Comparison of ENCODE assay signal across 8 cellular contexts in genomic region chr16:57735755-57736418, GRCh38. TPM values are rescaled to one million over a fixed set of nuclear protein-coding genes. Genes with fewer than 3 reads are reported as not detected.
DNase-seq lines count a peak whose midpoint lies in the region; ATAC-seq and TF ChIP-seq lines count a peak whose summit lies in the region.

KATNB1 (plus strand) TSS chr16:57735770; CDS start chr16:57737244, 1,474 bp downstream.

- H3K4me1 ChIP-seq in endodermal cell (ENCODE audit: control insufficient read depth, insufficient read depth, low read length) = peaks cover 5% of the 10 kb centered on the region

- no peaks in the 10 kb centered on the region for H3K27me3 Mint-ChIP-seq in endodermal cell (ENCODE audit: insufficient read depth)
- H3K27me3 Mint-ChIP-seq in naive B cell = no peaks in the 10 kb centered on the region

- peaks cover 6% of the 10 kb centered on the region for H3K36me3 Mint-ChIP-seq in endodermal cell (ENCODE audit: low read depth)
- no peaks in the 10 kb centered on the region for H3K36me3 Mint-ChIP-seq in naive B cell

- H3K27ac ChIP-seq in endodermal cell (ENCODE audit: low read depth, low read length) = peak within 1 kb of the TSS; percentile 88

- no peak for TF ChIP-seq CTCF in endodermal cell (conservative IDR thresholded peaks at IDR 0.05)

- H3K4me3 Mint-ChIP-seq in endodermal cell = peak within 1 kb of the TSS; percentile 83
- H3K4me3 Mint-ChIP-seq in naive B cell = peak within 1 kb of the TSS; percentile 90 to 100 (median 98)

- peaks cover 18% of the 10 kb centered on the region for H3K4me1 Mint-ChIP-seq in endodermal cell
- H3K4me1 Mint-ChIP-seq in naive B cell = peaks cover 14 to 39% (median 16%) of the 10 kb centered on the region in 3 donors

- H3K36me3 ChIP-seq in endodermal cell (ENCODE audit: control insufficient read depth, insufficient read depth, low read length) = peaks cover 4% of the 10 kb centered on the region

- ATAC-seq in Right ventricle myocardium inferior (no peak), naive B cell (ENCODE audit: low read depth in 2 of 2) (peak; percentile 20 to 22), HG03378 (IDR thresholded peaks at IDR 0.05; ENCODE audit: unreplicated experiment) (no peak)

- intact Hi-C loops in Right ventricle myocardium inferior (cut with DNase I) = no loop called here
- intact Hi-C loops in cardiac septum (cut with DNase I) = no loop called here

- peak within 1 kb of the TSS; percentile 95 for H3K9ac ChIP-seq in endodermal cell (ENCODE audit: extremely low read depth, low read length, poor library complexity, severe bottlenecking)

- no peaks in the 10 kb centered on the region for H3K9me3 ChIP-seq in endodermal cell (ENCODE audit: control insufficient read depth, low read length)

- DNase-seq in Right ventricle myocardium inferior (ENCODE audit: missing footprints) = peak; percentile 26
- no peak for DNase-seq in cardiac septum (ENCODE audit: low spot score)
- DNase-seq in RKO (ENCODE audit: low spot score) = peak; percentile 57
- DNase-seq in endodermal cell = no peak
- no peak for DNase-seq in naive B cell
- DNase-seq in NCI-H2227 treated with DMSO at 0.1 percent for 48 hours (lab: John Stamatoyannopoulos, UW) = no peak
- DNase-seq in activated CD4-positive, CD25-positive, alpha-beta regulatory T cell (lab: John Stamatoyannopoulos, UW) = no peak

- peak within 1 kb of the TSS; percentile 96 for H3K4me3 ChIP-seq in endodermal cell (ENCODE audit: low read length)

- H3K9me3 Mint-ChIP-seq in endodermal cell = peaks cover 13% of the 10 kb centered on the region
- peaks cover 0 to 1% (median 0%) of the 10 kb centered on the region in 7 donors for H3K9me3 Mint-ChIP-seq in naive B cell

- no peaks in the 10 kb centered on the region for H3K27me3 ChIP-seq in endodermal cell (ENCODE audit: control insufficient read depth, insufficient read depth, low read length, poor library complexity, severe bottlenecking)

- H3K27ac Mint-ChIP-seq in endodermal cell (peak within 1 kb of the TSS; percentile 98), naive B cell (peak within 1 kb of the TSS; percentile 82 to 96 (median 93))

- WGBS in endodermal cell (ENCODE audit: insufficient coverage in 1 of 2, insufficient read length in 1 of 2), 2 experiments = 1 to 2% methylated on average over 16 to 35 of the region's 35 CpGs

RNA-seq across cellular contexts. Expression of gene KATNB1, which starts in this region (rescaled TPM):
- total RNA-seq in Right ventricle myocardium inferior (8.5 TPM), cardiac septum (8.9 TPM), endodermal cell (10 to 100 TPM; 26.1 to 32.4 TPM)
- 35.1 TPM for polyA plus RNA-seq in endodermal cell (2013, experiment 1 of 2)
- 29.6 TPM for polyA plus RNA-seq in endodermal cell (2013, experiment 2 of 2)
- polyA plus RNA-seq in naive B cell (ENCODE audit: low read depth in 6 of 6) = 10 to 100 TPM in 3 of 6 donors, 1 to 10 TPM in 3; 6.1 to 27.2 (median 10.0) TPM

Comparison
In these comparisons a context has a peak if more than half of its experiments do, and no peak if none do; other contexts are left out.
1. DNase-seq: peak in Right ventricle myocardium inferior (single experiment) and RKO (single experiment); none in cardiac septum (single experiment), endodermal cell (single experiment), naive B cell (single experiment), NCI-H2227 treated with DMSO at 0.1 percent for 48 hours (single experiment) and activated CD4-positive, CD25-positive, alpha-beta regulatory T cell (0 of 4).
2. ATAC-seq: peak in naive B cell (2 of 2); none in Right ventricle myocardium inferior (single experiment) and HG03378 (single experiment).